22 cellular contexts compared by ENCODE assay signal in genomic region chr9:128528445-128529160, GRCh38. TPM values are rescaled to one million over a fixed set of nuclear protein-coding genes. Genes with fewer than 3 reads are reported as not detected.
DNase-seq lines count a peak whose midpoint lies in the region; FAIRE-seq and TF ChIP-seq lines count a peak whose summit lies in the region.
"Had no signal": no experiment of that assay in that cellular context is flagged by ENCODE, and none has a peak within 500 bp of the region (broad histone marks: within the 10 kb centered on the region; RNA-seq: fewer than 3 reads in every experiment).

No MANE protein-coding gene starts in this region.

- H3K4me1 ChIP-seq in mammary epithelial cell (ENCODE audit: insufficient read depth, low read length) (no peaks in the 10 kb centered on the region), smooth muscle cell (ENCODE audit: low read depth) (peaks cover 2% of the 10 kb centered on the region), suprapubic skin (peaks cover under 1% of the 10 kb centered on the region)
- H3K4me1 ChIP-seq: Caco-2 had no signal

- no peak overlapping the region for H3K4me3 ChIP-seq in mammary epithelial cell (replicated peaks in 1 of 3; ENCODE audit: insufficient read depth in 1 of 3, low read depth in 2 of 3, low read length in 3 of 3)
- no peak overlapping the region for H3K4me3 ChIP-seq in MG63
- H3K4me3 ChIP-seq in smooth muscle cell: no peak overlapping the region
- no peak overlapping the region for H3K4me3 ChIP-seq in suprapubic skin
- H3K4me3 ChIP-seq: GM23338 had no signal

- TF ChIP-seq CTCF in MCF 10A (IDR thresholded peaks at IDR 0.05; ENCODE audit: unreplicated experiment) (no peak), mammary epithelial cell (conservative IDR thresholded peaks at IDR 0.05 in 1 of 2, IDR thresholded peaks at IDR 0.05 in 1 of 2; ENCODE audit: extremely low read depth in 1 of 2, insufficient read depth in 1 of 2, low read depth in 1 of 2, low read length in 2 of 2) (no peak), smooth muscle cell (IDR thresholded peaks at IDR 0.05; ENCODE audit: borderline replicate concordance, insufficient read depth, poor library complexity, severe bottlenecking) (no peak), suprapubic skin (IDR thresholded peaks at IDR 0.05) (no peak)

- H3K36me3 ChIP-seq in mammary epithelial cell (ENCODE audit: insufficient read depth, low read length): peaks cover 15% of the 10 kb centered on the region
- H3K36me3 ChIP-seq in MG63: peaks cover 41% of the 10 kb centered on the region
- no peaks in the 10 kb centered on the region for H3K36me3 ChIP-seq in smooth muscle cell (ENCODE audit: low read depth)
- H3K36me3 ChIP-seq in suprapubic skin: peaks cover 95% of the 10 kb centered on the region

- TF ChIP-seq POLR2A in suprapubic skin (IDR thresholded peaks at IDR 0.05): no peak

- no peak overlapping the region for H3K4me3 Mint-ChIP-seq in MCF 10A (ENCODE audit: unreplicated experiment)
- H3K4me3 Mint-ChIP-seq: activated CD4-positive, alpha-beta memory T cell treated with anti-CD3 and anti-CD28 coated beads, Interleukin-2, amount 10 ng/mL, durations not matched to agents 7 days and 5 days; B cell; GM23338; type B pancreatic cell had no signal

- in situ Hi-C loops in mammary epithelial cell (cut with MboI; ENCODE audit: low sequenced_read_pairs in 2 of 2): no loop called here

- no peak for TF ChIP-seq EP300 in suprapubic skin (IDR thresholded peaks at IDR 0.05)

- H3K4me2 ChIP-seq in mammary epithelial cell (ENCODE audit: insufficient read depth, low read depth, low read length): no peak overlapping the region
- H3K4me2 ChIP-seq in smooth muscle cell: peak overlapping the region; percentile 4
- H3K4me2 ChIP-seq: GM23338 had no signal

- H2AFZ ChIP-seq in mammary epithelial cell (ENCODE audit: low read depth, low read length) (no peak overlapping the region), smooth muscle cell (ENCODE audit: low read depth) (no peak overlapping the region)
- H2AFZ ChIP-seq: GM23338 had no signal

- no peak overlapping the region for H3K9ac ChIP-seq in mammary epithelial cell (ENCODE audit: insufficient read depth, low read length)
- H3K9ac ChIP-seq in smooth muscle cell (ENCODE audit: low read depth): no peak overlapping the region

- intact Hi-C loops in MCF 10A (cut with micrococcal nuclease) (no loop called here), mammary epithelial cell (cut with micrococcal nuclease) (no loop called here)

- FAIRE-seq in urothelium cell line (lab: Jason Lieb, UNC): no peak
- FAIRE-seq: A204.1 had no signal

- H3K27ac ChIP-seq in mammary epithelial cell (ENCODE audit: insufficient read depth, low read depth, low read length) (no peak overlapping the region), smooth muscle cell (ENCODE audit: low read depth) (peak overlapping the region; percentile 46), suprapubic skin (no peak overlapping the region)

- DNase-seq in MCF 10A (ENCODE audit: unreplicated experiment) (no peak), mammary epithelial cell (no peak), MG63 (peak; percentile 9), dermis blood vessel endothelial cell (peak; percentile 89), smooth muscle cell (lab: John Stamatoyannopoulos, UW; ENCODE audit: unreplicated experiment) (no peak), urothelium cell line (ENCODE audit: low spot score) (no peak), suprapubic skin (ENCODE audit: low spot score in 2 of 2) (no peak)
- no peak for DNase-seq in stimulated activated CD4-positive, alpha-beta T cell treated with anti-CD3 and anti-CD28 coated beads, Interleukin-2, amount 100 ng/mL, for 24 hours
- DNase-seq: activated CD4-positive, alpha-beta memory T cell treated with anti-CD3 and anti-CD28 coated beads, Interleukin-2, amount 10 ng/mL, durations not matched to agents 7 days and 5 days; activated CD4-positive, CD25-positive, alpha-beta regulatory T cell; activated gamma-delta T cell treated with Interleukin-2 at 50 U/mL for 16 hours; amygdala; Caco-2; central memory CD4-positive, alpha-beta T cell; DND-41; effector CD8-positive, alpha-beta T cell; NCI-H1436; NCI-H524 had no signal

- no peaks in the 10 kb centered on the region for H3K79me2 ChIP-seq in mammary epithelial cell (ENCODE audit: insufficient read depth, low read length)
- no peaks in the 10 kb centered on the region for H3K79me2 ChIP-seq in smooth muscle cell (ENCODE audit: low read depth)

- no peaks in the 10 kb centered on the region for H3K27me3 Mint-ChIP-seq in MCF 10A (ENCODE audit: insufficient read depth, unreplicated experiment)
- H3K27me3 Mint-ChIP-seq: activated CD4-positive, alpha-beta memory T cell treated with anti-CD3 and anti-CD28 coated beads, Interleukin-2, amount 10 ng/mL, durations not matched to agents 7 days and 5 days; B cell; type B pancreatic cell had no signal

- peaks cover 11% of the 10 kb centered on the region for H3F3A ChIP-seq in smooth muscle cell (ENCODE audit: low read depth)

- POLR2A ChIA-PET in MCF 10A (lab: Yijun Ruan, JAX): interaction anchor here (1.4 kb wide), 1 partner anchor 24 kb away, joined by 3 read pairs; the partner anchor contains the start of gene GLE1

- H4K20me1 ChIP-seq in mammary epithelial cell (ENCODE audit: insufficient read depth, low read length): no peaks in the 10 kb centered on the region
- no peaks in the 10 kb centered on the region for H4K20me1 ChIP-seq in smooth muscle cell (ENCODE audit: low read depth)

- H3K9me3 Mint-ChIP-seq in MCF 10A (ENCODE audit: unreplicated experiment): no peaks in the 10 kb centered on the region
- H3K9me3 Mint-ChIP-seq: activated CD4-positive, alpha-beta memory T cell treated with anti-CD3 and anti-CD28 coated beads, Interleukin-2, amount 10 ng/mL, durations not matched to agents 7 days and 5 days; GM23338; type B pancreatic cell had no signal

- H3K4me1 Mint-ChIP-seq in MCF 10A (ENCODE audit: insufficient read depth, unreplicated experiment): no peaks in the 10 kb centered on the region
- H3K4me1 Mint-ChIP-seq: activated CD4-positive, alpha-beta memory T cell treated with anti-CD3 and anti-CD28 coated beads, Interleukin-2, amount 10 ng/mL, durations not matched to agents 7 days and 5 days had no signal

- no peaks in the 10 kb centered on the region for H3K27me3 ChIP-seq in mammary epithelial cell (ENCODE audit: insufficient read depth, low read length)
- no peaks in the 10 kb centered on the region for H3K27me3 ChIP-seq in MG63
- no peaks in the 10 kb centered on the region for H3K27me3 ChIP-seq in smooth muscle cell (ENCODE audit: low read depth)
- H3K27me3 ChIP-seq in suprapubic skin: no peaks in the 10 kb centered on the region

- CTCF ChIA-PET in MCF 10A (lab: Yijun Ruan, JAX) (no interaction called here), mammary epithelial cell (lab: Charles Lee; ENCODE audit: low non-redundant PET) (no interaction called here)

- dilution Hi-C loops in mammary epithelial cell (cut with HindIII; ENCODE audit: low sequenced_read_pairs): no loop called here

- BruUV-seq in MCF 10A (replicated peaks; lab: Mats Ljungman, UMichigan): no TSS peak
- no TSS peak for BruUV-seq in mammary epithelial cell (replicated peaks; lab: Mats Ljungman, UMichigan)

- H3K9me3 ChIP-seq in mammary epithelial cell (replicated peaks; ENCODE audit: insufficient read depth, low read length) (no peaks in the 10 kb centered on the region), MG63 (no peaks in the 10 kb centered on the region), smooth muscle cell (replicated peaks; ENCODE audit: low read depth) (no peaks in the 10 kb centered on the region), suprapubic skin (no peaks in the 10 kb centered on the region)
- H3K9me3 ChIP-seq: Caco-2 had no signal

- peaks cover 93% of the 10 kb centered on the region for H3K36me3 Mint-ChIP-seq in MCF 10A (ENCODE audit: insufficient read depth, unreplicated experiment)

- H3K27ac Mint-ChIP-seq in MCF 10A (ENCODE audit: low read depth, unreplicated experiment): peak overlapping the region; percentile 74
- H3K27ac Mint-ChIP-seq: activated CD4-positive, alpha-beta memory T cell treated with anti-CD3 and anti-CD28 coated beads, Interleukin-2, amount 10 ng/mL, durations not matched to agents 7 days and 5 days; B cell; GM23338; type B pancreatic cell had no signal

- WGBS in mammary epithelial cell (ENCODE audit: low coverage, missing lambda C conversion rate): 97% methylated on average over 15 of the region's 15 CpGs
- WGBS in smooth muscle cell (ENCODE audit: low lambda C conversion rate): 31% methylated on average over 15 of the region's 15 CpGs
- WGBS in suprapubic skin: 88% methylated on average over 15 of the region's 15 CpGs

RNA-seq across cellular contexts. Expression of gene SPTAN1, which starts 23.8 kb away (rescaled TPM):
- 254 and 280 TPM in 2 replicates for total RNA-seq in MCF 10A (2022)
- total RNA-seq in mammary epithelial cell: 100 to 1,000 TPM; 257 to 307 TPM
- 97.7 TPM for polyA plus RNA-seq in mammary epithelial cell
- 1,181 TPM for polyA minus RNA-seq in mammary epithelial cell
- total RNA-seq in MG63 (2014; rRNA removed; shearing (Covaris generic); ENCODE audit: low replicate concordance): 82.6 and 111 TPM in 2 replicates
- total RNA-seq in dermis blood vessel endothelial cell: 505 and 734 TPM in 2 replicates
- 143 and 145 TPM in 2 replicates for total RNA-seq in smooth muscle cell
- 84.9 and 115 TPM in 2 replicates for polyA plus RNA-seq in smooth muscle cell
- total RNA-seq in suprapubic skin: 100 to 1,000 TPM; 251 to 476 (median 354) TPM

RNA-seq across cellular contexts. Expression of gene GLE1, which starts 24.1 kb away (rescaled TPM):
- total RNA-seq in MCF 10A (2022): 34.1 TPM in 2 replicates
- total RNA-seq in mammary epithelial cell: 10 to 100 TPM; 19.7 to 28.8 TPM
- 21.9 TPM for polyA plus RNA-seq in mammary epithelial cell
- 29.4 TPM for polyA minus RNA-seq in mammary epithelial cell
- total RNA-seq in MG63 (2014; rRNA removed; shearing (Covaris generic); ENCODE audit: low replicate concordance): 58.5 and 60.3 TPM in 2 replicates
- total RNA-seq in dermis blood vessel endothelial cell: 19.4 and 34.2 TPM in 2 replicates
- total RNA-seq in smooth muscle cell: 14.1 and 16.0 TPM in 2 replicates
- polyA plus RNA-seq in smooth muscle cell: 11.2 and 11.8 TPM in 2 replicates
- total RNA-seq in suprapubic skin: 10 to 100 TPM; 27.5 to 39.6 (median 28.5) TPM

Comparison
In these comparisons a context has a peak if more than half of its experiments do, and no peak if none do; other contexts are left out.
1. DNase-seq: peak in MG63 (single experiment) and dermis blood vessel endothelial cell (single experiment); none in MCF 10A (single experiment), mammary epithelial cell (single experiment), smooth muscle cell (single experiment), urothelium cell line (single experiment), suprapubic skin (0 of 2) and stimulated activated CD4-positive, alpha-beta T cell treated with anti-CD3 and anti-CD28 coated beads, Interleukin-2, amount 100 ng/mL, for 24 hours (0 of 2).